In genomic region chr7:105672820-105673219, GRCh38 we compare ENCODE assay signal across 13 cellular contexts.
A peak's percentile ranks its signal among the peaks of the same experiment; 100 is the strongest.
DNase-seq lines count a peak whose midpoint lies in the region; ATAC-seq and TF ChIP-seq lines count a peak whose summit lies in the region.
"Had no signal": no experiment of that assay in that cellular context is flagged by ENCODE, and none has a peak within 500 bp of the region (broad histone marks: within the 10 kb centered on the region; RNA-seq: fewer than 3 reads in every experiment).

No MANE protein-coding gene starts in this region.

- H3K27me3 Mint-ChIP-seq in CD8-positive, alpha-beta memory T cell = no peaks in the 10 kb centered on the region
- H3K27me3 Mint-ChIP-seq in H9 (ENCODE audit: low read depth) = no peaks in the 10 kb centered on the region
- H3K27me3 Mint-ChIP-seq in naive B cell = no peaks in the 10 kb centered on the region
- H3K27me3 Mint-ChIP-seq: naive thymus-derived CD4-positive, alpha-beta T cell had no signal

- H3K4me3 ChIP-seq in CD8-positive, alpha-beta memory T cell (ENCODE audit: low read length) = no peak overlapping the region
- H3K4me3 ChIP-seq: heart left ventricle had no signal

- no peak overlapping the region for H3K4me2 ChIP-seq in H9 (ENCODE audit: insufficient read depth, insufficient read length, low read length)

- peak overlapping the region in 1 of 7 donors; percentile 37 for H3K4me3 Mint-ChIP-seq in CD8-positive, alpha-beta memory T cell
- H3K4me3 Mint-ChIP-seq in H9 (no peak overlapping the region), naive B cell (peak overlapping the region in 1 of 8 donors; percentile 25)

- H4K5ac ChIP-seq in H9 (ENCODE audit: insufficient read length, low read depth, low read length) = no peak overlapping the region

- peaks cover 0 to 8% (median 0%) of the 10 kb centered on the region in 3 donors for H3K36me3 Mint-ChIP-seq in CD8-positive, alpha-beta memory T cell
- H3K36me3 Mint-ChIP-seq in H9 (ENCODE audit: insufficient read depth in 1 of 3, low read depth in 3 of 3) (peaks cover 0 to 3% (median 0%) of the 10 kb centered on the region in 3 experiments; a peak in 1 of 7 replicates), naive B cell (no peaks in the 10 kb centered on the region)

- H2AK5ac ChIP-seq in H9 (ENCODE audit: insufficient read length, low read length) = no peak overlapping the region

- no peak for DNase-seq in CD8-positive, alpha-beta memory T cell
- DNase-seq in H9 = no peak
- DNase-seq in NCI-H2171 treated with DMSO at 0.1 percent for 48 hours (lab: John Stamatoyannopoulos, UW) = peak; percentile 88
- no peak for DNase-seq in naive B cell
- no peak for DNase-seq in sciatic nerve (ENCODE audit: low spot score)
- DNase-seq: activated naive CD4-positive, alpha-beta T cell; Calu3; cerebellar nuclear complex; naive thymus-derived CD4-positive, alpha-beta T cell; T-helper 9 cell had no signal

- no peak overlapping the region for H3K56ac ChIP-seq in H9 (ENCODE audit: insufficient read length, low read depth, low read length)

- H2BK12ac ChIP-seq in H9 (ENCODE audit: insufficient read length, low read depth, low read length) = no peak overlapping the region

- H3K4me1 ChIP-seq in CD8-positive, alpha-beta memory T cell (ENCODE audit: insufficient read depth, low read length) = peaks cover 43% of the 10 kb centered on the region
- peaks cover 18% of the 10 kb centered on the region; the same call in 1 of the 2 replicates for H3K4me1 ChIP-seq in H9 (ENCODE audit: insufficient read depth, low read length)

- H3K23me2 ChIP-seq in H9 (ENCODE audit: insufficient read length, low read depth, low read length, poor library complexity, severe bottlenecking) = no peaks in the 10 kb centered on the region

- no peak overlapping the region for H3K4ac ChIP-seq in H9 (ENCODE audit: low read depth, low read length)

- no CpG with 5 or more reads among the region's 3 CpGs for WGBS in H9 (ENCODE audit: extremely low coverage, insufficient read length, low lambda C conversion rate)

- no peaks in the 10 kb centered on the region for H3K27me3 ChIP-seq in CD8-positive, alpha-beta memory T cell (ENCODE audit: insufficient read depth, low read length, poor library complexity, severe bottlenecking)
- H3K27me3 ChIP-seq in H9 (ENCODE audit: insufficient read depth, low read length) = no peaks in the 10 kb centered on the region
- H3K27me3 ChIP-seq: heart left ventricle had no signal

- no peak overlapping the region for H2BK120ac ChIP-seq in H9 (ENCODE audit: low read depth, low read length, poor library complexity, severe bottlenecking)

- H3K79me1 ChIP-seq in H9 (ENCODE audit: insufficient read depth, low read depth, low read length, poor library complexity, severe bottlenecking) = peaks cover 3% of the 10 kb centered on the region

- no peaks in the 10 kb centered on the region for H3K9me3 Mint-ChIP-seq in CD8-positive, alpha-beta memory T cell
- H3K9me3 Mint-ChIP-seq in H9 (no peaks in the 10 kb centered on the region), naive B cell (no peaks in the 10 kb centered on the region)
- H3K9me3 Mint-ChIP-seq: naive thymus-derived CD4-positive, alpha-beta T cell had no signal

- no peak overlapping the region for H3K23ac ChIP-seq in H9 (ENCODE audit: insufficient read length, low read depth, low read length)

- no peaks in the 10 kb centered on the region for H4K20me1 ChIP-seq in H9 (ENCODE audit: control insufficient read depth, insufficient read depth, insufficient read length)

- no peak overlapping the region for H3K18ac ChIP-seq in H9 (ENCODE audit: insufficient read length, low read depth, low read length)

- POLR2A ChIA-PET in CD8-positive, alpha-beta memory T cell (lab: Charles Lee) = no interaction called here

- CTCF ChIA-PET in CD8-positive, alpha-beta memory T cell (lab: Charles Lee) = interaction anchor here (1.4 to 2.9 kb wide), 4 partner anchors 12 to 336 kb away, joined by 3 to 18 read pairs (median 6); no protein-coding TSS in a partner anchor

- ATAC-seq in naive B cell (ENCODE audit: low read depth in 2 of 2) (no peak), GM18907 (IDR thresholded peaks at IDR 0.05; ENCODE audit: unreplicated experiment) (no peak), sciatic nerve (no peak), HG02642 (IDR thresholded peaks at IDR 0.05; ENCODE audit: poor library complexity, unreplicated experiment) (no peak)
- ATAC-seq: naive thymus-derived CD4-positive, alpha-beta T cell had no signal

- peak overlapping the region; percentile 39; the same call in 1 of the 2 replicates for H3K14ac ChIP-seq in H9 (ENCODE audit: insufficient read depth, low read length)

- no peak overlapping the region for H2AFZ ChIP-seq in H9 (ENCODE audit: low read length)

- no peak overlapping the region for H3K27ac ChIP-seq in CD8-positive, alpha-beta memory T cell (ENCODE audit: low read depth, low read length)
- peak overlapping the region; percentile 19 for H3K27ac ChIP-seq in H9 (ENCODE audit: insufficient read length, low read depth, low read length)

- no peak for TF ChIP-seq CTCF in H9 (conservative IDR thresholded peaks at IDR 0.05)

- no peaks in the 10 kb centered on the region for H3K36me3 ChIP-seq in CD8-positive, alpha-beta memory T cell (ENCODE audit: insufficient read depth, low read length)
- H3K36me3 ChIP-seq: heart left ventricle had no signal

- H3K9ac ChIP-seq in H9 (ENCODE audit: extremely low read depth, insufficient read length, low read length) = no peak overlapping the region

- no peaks in the 10 kb centered on the region for H3K9me3 ChIP-seq in CD8-positive, alpha-beta memory T cell (ENCODE audit: low read length)
- no peaks in the 10 kb centered on the region for H3K9me3 ChIP-seq in H9 (ENCODE audit: control insufficient read depth, low read depth, low read length)
- H3K9me3 ChIP-seq: heart left ventricle had no signal

- H3K27ac Mint-ChIP-seq in CD8-positive, alpha-beta memory T cell = peak overlapping the region in 6 of 8 donors; percentile 42 to 95 (median 60)
- peak overlapping the region; percentile 74 to 82 (median 75); a peak in 4 of 7 replicates for H3K27ac Mint-ChIP-seq in H9
- peak overlapping the region in 4 of 6 donors; percentile 37 to 72 (median 48) for H3K27ac Mint-ChIP-seq in naive B cell

- H2BK15ac ChIP-seq in H9 (ENCODE audit: low read depth, low read length) = 0 out of 2 replicates have a peak overlapping the region, but pooled peaks have one; percentile 52

- H2BK5ac ChIP-seq in H9 (ENCODE audit: insufficient read length, low read length) = no peak overlapping the region

- H3K79me2 ChIP-seq in H9 (ENCODE audit: insufficient read depth, low read length) = 0 out of 2 replicates have a peak, but pooled peaks cover 2% of the 10 kb centered on the region

- H2BK20ac ChIP-seq in H9 (ENCODE audit: low read depth, low read length, poor library complexity, severe bottlenecking) = no peak overlapping the region

- no peak overlapping the region for H4K91ac ChIP-seq in H9 (ENCODE audit: insufficient read length, low read depth, low read length)

- H3T11ph ChIP-seq in H9 (ENCODE audit: low read length) = no peak overlapping the region

- H4K8ac ChIP-seq in H9 (replicated peaks; ENCODE audit: insufficient read length, low read depth, low read length) = no peak overlapping the region

- intact Hi-C loops in sciatic nerve (cut with DNase I) = no loop called here

- peaks cover 42 to 62% (median 61%) of the 10 kb centered on the region in 3 donors for H3K4me1 Mint-ChIP-seq in CD8-positive, alpha-beta memory T cell
- H3K4me1 Mint-ChIP-seq in H9 (peaks cover 30 to 31% of the 10 kb centered on the region in 2 experiments), naive B cell (peaks cover 29 to 53% (median 51%) of the 10 kb centered on the region in 3 donors)
